Comparison of ENCODE assay signal across 20 cellular contexts in the genomic region with DNA sequence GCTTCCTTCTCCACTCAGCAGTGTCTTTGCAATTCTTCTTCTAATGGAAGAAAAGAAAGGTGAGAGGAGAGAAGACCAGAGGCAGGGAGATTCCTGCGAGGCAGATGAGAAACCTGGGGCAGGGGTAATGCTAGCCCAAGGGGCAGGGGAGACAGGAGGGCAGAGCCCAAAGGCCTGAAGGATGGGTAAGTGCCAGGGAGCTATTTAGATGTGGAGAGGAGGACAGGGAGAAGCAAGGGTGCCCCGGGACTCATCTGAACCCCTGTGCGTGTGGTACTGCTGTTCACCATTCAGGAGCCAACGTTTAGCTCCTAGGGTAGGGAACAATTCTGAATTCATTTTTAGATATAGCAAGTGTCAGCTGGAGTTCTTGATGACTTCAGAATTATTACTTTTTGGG.
DNase-seq lines count a peak whose midpoint lies in the region; ATAC-seq, FAIRE-seq and TF ChIP-seq lines count a peak whose summit lies in the region.
"Had no signal": no experiment of that assay in that cellular context is flagged by ENCODE, and none has a peak within 500 bp of the region (broad histone marks: within the 10 kb centered on the region; RNA-seq: fewer than 3 reads in every experiment).

No MANE protein-coding gene starts in this region.

- TF ChIP-seq POLR2A in IMR-90 (IDR thresholded peaks at IDR 0.05; ENCODE audit: low read depth, low read length), result no peak
- TF ChIP-seq POLR2A in HepG2 (IDR thresholded peaks at IDR 0.05; ENCODE audit: insufficient read depth in 1 of 2, low read depth in 2 of 2, low read length in 2 of 2), result no peak

- no peak overlapping the region for H3K23ac ChIP-seq in IMR-90 (ENCODE audit: low read depth, low read length)
- no peak overlapping the region for H3K23ac ChIP-seq in neuronal stem cell (ENCODE audit: low read depth, low read length, poor library complexity)

- H3K27ac ChIP-seq in IMR-90 (ENCODE audit: insufficient read depth, low read length) (no peak overlapping the region), neuronal stem cell (replicated peaks; ENCODE audit: low read length) (no peak overlapping the region), HepG2 (ENCODE audit: extremely low read length, insufficient read depth, low read length) (no peak overlapping the region)
- H3K27ac ChIP-seq: 22Rv1, BLaER1, C4-2B, GM23248 had no signal

- H3K79me1 ChIP-seq in IMR-90 (ENCODE audit: low read depth in 1 of 2, low read length in 2 of 2), result no peaks in the 10 kb centered on the region
- H3K79me1 ChIP-seq in neuronal stem cell (ENCODE audit: low read depth, low read length), result no peaks in the 10 kb centered on the region

- CTCF ChIA-PET in IMR-90 (lab: Yijun Ruan, JAX), result no interaction called here
- CTCF ChIA-PET in HepG2 (lab: Yijun Ruan, JAX; ENCODE audit: low intra/inter-chr PET ratio, low total read pairs), result no interaction called here

- ATAC-seq in IMR-90 (ENCODE audit: low read depth), result no peak
- no peak for ATAC-seq in GM18498 (IDR thresholded peaks at IDR 0.05; ENCODE audit: unreplicated experiment)
- ATAC-seq in HepG2, result no peak
- ATAC-seq: CD8-positive, alpha-beta T cell had no signal

- H3K4me1 ChIP-seq in IMR-90 (ENCODE audit: control insufficient read depth, insufficient read depth, low read length) (no peaks in the 10 kb centered on the region), neuronal stem cell (ENCODE audit: control insufficient read depth in 2 of 2, insufficient read depth in 1 of 2, low read depth in 1 of 2, low read length in 2 of 2) (no peaks in the 10 kb centered on the region), HepG2 (ENCODE audit: insufficient read depth, low read length) (no peaks in the 10 kb centered on the region)
- H3K4me1 ChIP-seq: BLaER1, Caco-2 had no signal

- H3K4me2 ChIP-seq in IMR-90 (ENCODE audit: low read depth, low read length) (no peak overlapping the region), neuronal stem cell (ENCODE audit: insufficient read depth, low read length, poor library complexity, severe bottlenecking) (no peak overlapping the region), HepG2 (ENCODE audit: low read depth, low read length) (no peak overlapping the region)
- H3K4me2 ChIP-seq: BLaER1 had no signal

- peak overlapping the region; percentile 35 for H2AFZ ChIP-seq in IMR-90 (replicated peaks; ENCODE audit: low read length, poor library complexity)
- H2AFZ ChIP-seq in neuronal stem cell (ENCODE audit: low read length), result no peak overlapping the region
- H2AFZ ChIP-seq in HepG2 (ENCODE audit: low read length), result no peak overlapping the region
- H2AFZ ChIP-seq: GM23248 had no signal

- H4K5ac ChIP-seq in IMR-90 (ENCODE audit: low read depth, low read length), result no peak overlapping the region

- H3K56ac ChIP-seq in IMR-90 (ENCODE audit: extremely low read depth, insufficient read depth, low read length), result no peak overlapping the region

- H4K91ac ChIP-seq in IMR-90 (ENCODE audit: insufficient read depth, low read depth, low read length) (no peak overlapping the region), neuronal stem cell (ENCODE audit: low read depth, low read length, poor library complexity) (no peak overlapping the region)

- H2BK5ac ChIP-seq in IMR-90 (ENCODE audit: low read depth, low read length, poor library complexity, severe bottlenecking), result no peak overlapping the region
- no peak overlapping the region for H2BK5ac ChIP-seq in neuronal stem cell (ENCODE audit: low read length)

- in situ Hi-C loops in IMR-90 (cut with MboI; ENCODE audit: low sequenced_read_pairs) (loop anchor here (10.0 kb wide), 1 partner anchor 55 kb away; no protein-coding TSS in a partner anchor), HepG2 (cut with HindIII; ENCODE audit: extremely low pct_ligation_motif_present, low pct_unique_long_range_greater_than_20kb) (no loop called here)

- no peak overlapping the region for H2AK9ac ChIP-seq in IMR-90 (replicated peaks; ENCODE audit: low read depth, low read length, poor library complexity)

- H2BK120ac ChIP-seq in IMR-90 (ENCODE audit: low read depth, low read length) (no peak overlapping the region), neuronal stem cell (ENCODE audit: low read depth, low read length) (no peak overlapping the region)

- H3K18ac ChIP-seq in IMR-90 (ENCODE audit: low read depth, low read length), result no peak overlapping the region
- H3K18ac ChIP-seq in neuronal stem cell (ENCODE audit: low read length), result peak overlapping the region; percentile 17

- H3K9me1 ChIP-seq in IMR-90 (ENCODE audit: insufficient read depth, low read length), result no peaks in the 10 kb centered on the region

- H3K27me3 ChIP-seq in IMR-90 (ENCODE audit: control insufficient read depth, insufficient read depth, low read length) (peaks cover 12% of the 10 kb centered on the region), neuronal stem cell (ENCODE audit: control insufficient read depth in 3 of 3, insufficient read depth in 3 of 3, low read depth in 1 of 3, low read length in 3 of 3) (no peaks in the 10 kb centered on the region), HepG2 (ENCODE audit: control insufficient read depth in 1 of 2, insufficient read depth in 2 of 2, low read length in 2 of 2) (peaks cover 0 to 3% of the 10 kb centered on the region in 2 experiments; a peak in 1 of 5 replicates)
- H3K27me3 ChIP-seq: BLaER1 had no signal

- no peak overlapping the region for H3K14ac ChIP-seq in IMR-90 (replicated peaks; ENCODE audit: low read depth, low read length)
- no peak overlapping the region for H3K14ac ChIP-seq in neuronal stem cell (ENCODE audit: low read length)

- no peak overlapping the region for H2BK20ac ChIP-seq in IMR-90 (ENCODE audit: low read depth, low read length)

- H3K36me3 ChIP-seq in IMR-90 (ENCODE audit: control insufficient read depth, insufficient read depth, low read length) (no peaks in the 10 kb centered on the region), neuronal stem cell (replicated peaks in 1 of 2; ENCODE audit: control insufficient read depth in 2 of 2, insufficient read depth in 2 of 2, low read length in 2 of 2) (no peaks in the 10 kb centered on the region), HepG2 (replicated peaks in 1 of 2; ENCODE audit: control insufficient read depth in 1 of 2, insufficient read depth in 2 of 2, low read length in 2 of 2) (no peaks in the 10 kb centered on the region)
- H3K36me3 ChIP-seq: BLaER1 had no signal

- H2BK12ac ChIP-seq in neuronal stem cell (ENCODE audit: low read length), result no peak overlapping the region

- H2AK5ac ChIP-seq in IMR-90 (ENCODE audit: low read depth, low read length), result no peak overlapping the region
- no peak overlapping the region for H2AK5ac ChIP-seq in neuronal stem cell (ENCODE audit: low read depth, low read length)

- TF ChIP-seq EP300 in HepG2 (IDR thresholded peaks at IDR 0.05; ENCODE audit: low read depth in 2 of 2, low read length in 2 of 2), result no peak
- TF ChIP-seq EP300 in HepG2 (CRISPR knock-in tag; IDR thresholded peaks at IDR 0.05; ENCODE audit: borderline replicate concordance), result no peak

- TF ChIP-seq CTCF in IMR-90 (conservative IDR thresholded peaks at IDR 0.05; ENCODE audit: low read depth, low read length) (no peak), HepG2 (CRISPR knock-in tag; IDR thresholded peaks at IDR 0.05) (no peak)

- no peak overlapping the region for H3K4ac ChIP-seq in IMR-90 (ENCODE audit: low read depth, low read length)
- peak overlapping the region; percentile 53 for H3K4ac ChIP-seq in neuronal stem cell (ENCODE audit: low read length)

- H3K79me2 ChIP-seq in HepG2 (ENCODE audit: insufficient read depth, low read length), result no peaks in the 10 kb centered on the region

- DNase-seq in IMR-90 (no peak), islet precursor cell (peak; percentile 41), neuronal stem cell (ENCODE audit: low spot score) (no peak), HK-2 (ENCODE audit: unreplicated experiment) (no peak), HepG2 (ENCODE audit: low spot score) (no peak)
- DNase-seq: Caco-2; CD4-positive, CD25-positive, alpha-beta regulatory T cell; DMS153; DND-41; GM23248; H7; HCEC 1CT had no signal

- H3K9me3 ChIP-seq in IMR-90 (ENCODE audit: control insufficient read depth, insufficient read depth, low read length) (no peaks in the 10 kb centered on the region), neuronal stem cell (replicated peaks in 1 of 2; ENCODE audit: control insufficient read depth in 2 of 2, insufficient read depth in 1 of 2, low read depth in 1 of 2, low read length in 2 of 2) (no peaks in the 10 kb centered on the region), HepG2 (ENCODE audit: low read length) (no peaks in the 10 kb centered on the region)

- POLR2A ChIA-PET in IMR-90 (lab: Charles Lee; ENCODE audit: unreplicated experiment) (no interaction called here), HepG2 (lab: Yijun Ruan, JAX) (no interaction called here)

- H4K8ac ChIP-seq in IMR-90 (ENCODE audit: low read depth in 2 of 2, low read length in 2 of 2) (no peak overlapping the region), neuronal stem cell (ENCODE audit: low read depth, low read length) (no peak overlapping the region)

- H3K4me3 ChIP-seq in IMR-90 (ENCODE audit: insufficient read depth, low read depth, low read length) (no peak overlapping the region), neuronal stem cell (ENCODE audit: low read length in 2 of 2) (no peak overlapping the region), HepG2 (replicated peaks in 1 of 3; ENCODE audit: insufficient read depth in 1 of 3, low read depth in 2 of 3, low read length in 3 of 3) (no peak overlapping the region)
- H3K4me3 ChIP-seq: BLaER1, GM23248 had no signal

- BruUV-seq in IMR-90 (replicated peaks; lab: Mats Ljungman, UMichigan) (no TSS peak), HepG2 (replicated peaks; lab: Mats Ljungman, UMichigan) (no TSS peak)

- FAIRE-seq in HepG2 (lab: Jason Lieb, UNC), result no peak
- FAIRE-seq: G401.6, GM12892, H1 had no signal

- H4K20me1 ChIP-seq in IMR-90 (ENCODE audit: insufficient read depth, low read length) (no peaks in the 10 kb centered on the region), HepG2 (ENCODE audit: insufficient read depth, low read length) (no peaks in the 10 kb centered on the region)
- H4K20me1 ChIP-seq: BLaER1 had no signal

- dilution Hi-C loops in IMR-90 (cut with HindIII; ENCODE audit: low sequenced_read_pairs, unreplicated experiment), result no loop called here

- TF ChIP-seq RAD21 in IMR-90 (IDR thresholded peaks at IDR 0.05; ENCODE audit: low read length) (no peak), HepG2 (CRISPR knock-in tag; IDR thresholded peaks at IDR 0.05) (no peak)

- 50% methylated on average over 1 of the region's 4 CpGs; no CpG with 5 or more reads in 1 of the 2 experiments for WGBS in IMR-90 (ENCODE audit: extremely low coverage in 2 of 2, insufficient read length in 1 of 2), 2 experiments
- no CpG with 5 or more reads among the region's 4 CpGs for WGBS in neuronal stem cell (ENCODE audit: extremely low coverage in 2 of 2, insufficient read length in 2 of 2, insufficient replicate concordance in 1 of 2), 2 donors
- WGBS in HepG2 (ENCODE audit: low lambda C conversion rate), result 2% methylated on average over 4 of the region's 4 CpGs

- H2BK15ac ChIP-seq in IMR-90 (ENCODE audit: low read depth, low read length), result no peak overlapping the region
- H2BK15ac ChIP-seq in neuronal stem cell (ENCODE audit: low read length), result no peak overlapping the region

- intact Hi-C loops in IMR-90 (cut with micrococcal nuclease), result loop anchor here (10.0 kb wide), 1 partner anchor 65 kb away; no protein-coding TSS in a partner anchor
- intact Hi-C loops in HepG2 (cut with micrococcal nuclease; ENCODE audit: unreplicated experiment), result no loop called here

- H3K9ac ChIP-seq in IMR-90 (ENCODE audit: low read depth, low read length) (no peak overlapping the region), neuronal stem cell (ENCODE audit: low read depth, low read length, poor library complexity) (no peak overlapping the region), HepG2 (ENCODE audit: insufficient read depth, low read depth, low read length) (no peak overlapping the region)
- H3K9ac ChIP-seq: BLaER1, GM23248 had no signal
